ENCODE assay signal across 12 cellular contexts in genomic region chr4:174216935-174217272, GRCh38.
DNase-seq lines count a peak whose midpoint lies in the region; ATAC-seq, FAIRE-seq and TF ChIP-seq lines count a peak whose summit lies in the region.
"Had no signal": no experiment of that assay in that cellular context is flagged by ENCODE, and none has a peak within 500 bp of the region (broad histone marks: within the 10 kb centered on the region; RNA-seq: fewer than 3 reads in every experiment).

No MANE protein-coding gene starts in this region.

- H3K79me1 ChIP-seq in H1 (ENCODE audit: low read depth, low read length): no peaks in the 10 kb centered on the region

- H2BK15ac ChIP-seq in H1 (ENCODE audit: low read length): no peak overlapping the region

- H3K23ac ChIP-seq in H1 (ENCODE audit: insufficient read length): no peak overlapping the region

- H3K4ac ChIP-seq in H1 (replicated peaks; ENCODE audit: insufficient read length, low read depth, low read length): no peak overlapping the region

- H3K9me3 ChIP-seq in H1 (ENCODE audit: insufficient read depth in 2 of 2, low read depth in 1 of 2, low read length in 1 of 2): no peaks in the 10 kb centered on the region
- no peaks in the 10 kb centered on the region for H3K9me3 ChIP-seq in mesodermal cell (ENCODE audit: control insufficient read depth, low read length)
- no peaks in the 10 kb centered on the region for H3K9me3 ChIP-seq in suprapubic skin
- H3K9me3 ChIP-seq: A549 had no signal

- POLR2A ChIA-PET in H1 (lab: Charles Lee; ENCODE audit: partially characterized antibody): interaction anchor here (0.6 kb wide), 1 partner anchor 708 kb away, joined by 3 read pairs; no protein-coding TSS in a partner anchor

- H3K27me3 ChIP-seq in H1 (replicated peaks in 1 of 4; ENCODE audit: control insufficient read depth in 3 of 4, extremely low read depth in 1 of 4, insufficient read depth in 3 of 4, low read length in 3 of 4) (peaks cover 59 to 83% (median 70%) of the 10 kb centered on the region in 4 experiments), suprapubic skin (peaks cover 80% of the 10 kb centered on the region)

- no peak overlapping the region for H4K5ac ChIP-seq in H1 (ENCODE audit: insufficient read length, low read depth, low read length)

- H3K27ac ChIP-seq in H1 (ENCODE audit: low read depth, low read length): no peak overlapping the region
- H3K27ac ChIP-seq in mesodermal cell (ENCODE audit: low read depth, low read length, severe bottlenecking): no peak overlapping the region
- no peak overlapping the region for H3K27ac ChIP-seq in suprapubic skin

- H2BK5ac ChIP-seq in H1 (ENCODE audit: low read depth, low read length): no peak overlapping the region

- 15% methylated on average over 13 of the region's 13 CpGs; no CpG with 5 or more reads in 1 of the 2 experiments for WGBS in H1 (ENCODE audit: extremely low coverage in 1 of 2, insufficient coverage in 1 of 2, insufficient read length in 1 of 2, insufficient replicate concordance in 2 of 2, low coverage in 1 of 2, low lambda C conversion rate in 2 of 2, missing lambda C conversion rate in 1 of 2), 2 experiments
- WGBS in mesodermal cell (ENCODE audit: insufficient coverage in 2 of 2), 2 experiments: 7 to 8% methylated on average over 13 of the region's 13 CpGs
- 10% methylated on average over 3 of the region's 13 CpGs for WGBS in suprapubic skin

- H2BK120ac ChIP-seq in H1 (replicated peaks; ENCODE audit: low read depth, low read length): no peak overlapping the region

- H3K14ac ChIP-seq in H1 (ENCODE audit: insufficient read length): no peak overlapping the region

- H2BK20ac ChIP-seq in H1 (ENCODE audit: low read length): no peak overlapping the region

- CTCF ChIA-PET in H1 (lab: Charles Lee; ENCODE audit: partially characterized antibody): interaction anchor here (0.6 to 1.2 kb wide), 3 partner anchors 189 to 481 kb away, joined by 3 to 4 read pairs (median 3); no protein-coding TSS in a partner anchor

- H2BK12ac ChIP-seq in H1 (ENCODE audit: low read depth, low read length): no peak overlapping the region

- H3K4me2 ChIP-seq in H1 (ENCODE audit: insufficient read depth in 1 of 2, low read depth in 2 of 2, low read length in 2 of 2): peak overlapping the region; percentile 68 to 80

- no peak overlapping the region for H3K9ac ChIP-seq in H1 (replicated peaks in 1 of 4; ENCODE audit: extremely low read depth in 1 of 4, low read depth in 3 of 4, low read length in 3 of 4)

- H4K91ac ChIP-seq in H1 (replicated peaks; ENCODE audit: insufficient read length, low read length): no peak overlapping the region

- TF ChIP-seq POLR2A in H1 (IDR thresholded peaks at IDR 0.05; ENCODE audit: control extremely low read depth in 1 of 2, low read depth in 2 of 2, low read length in 2 of 2) (no peak), suprapubic skin (IDR thresholded peaks at IDR 0.05) (no peak)

- TF ChIP-seq EP300 in H1 (IDR thresholded peaks at IDR 0.05; ENCODE audit: borderline replicate concordance in 1 of 2, low read depth in 2 of 2, low read length in 2 of 2): no peak
- no peak for TF ChIP-seq EP300 in suprapubic skin (IDR thresholded peaks at IDR 0.05)

- H3K4me1 ChIP-seq in H1 (replicated peaks in 1 of 4; ENCODE audit: control insufficient read depth in 3 of 4, insufficient read depth in 4 of 4, low read length in 3 of 4): peaks cover 8 to 30% (median 23%) of the 10 kb centered on the region in 4 experiments
- peaks cover 17% of the 10 kb centered on the region for H3K4me1 ChIP-seq in mesodermal cell (ENCODE audit: control insufficient read depth, insufficient read depth, low read length, poor library complexity, severe bottlenecking)
- peaks cover 38% of the 10 kb centered on the region for H3K4me1 ChIP-seq in suprapubic skin

- DNase-seq in Right ventricle myocardium superior (peak; percentile 32), left cardiac atrium (no peak), H1 (ENCODE audit: low read depth in 1 of 2, low spot score in 2 of 2) (no peak), suprapubic skin (ENCODE audit: low spot score in 2 of 2) (no peak), Ammon's horn (ENCODE audit: low spot score) (no peak), NCI-H2107 treated with DMSO at 0.1 percent for 48 hours (lab: John Stamatoyannopoulos, UW; ENCODE audit: unreplicated experiment) (no peak)
- DNase-seq: effector memory CD4-positive, alpha-beta T cell; NCI-H226 had no signal

- H3K56ac ChIP-seq in H1 (replicated peaks; ENCODE audit: insufficient read length, low read depth, low read length): no peak overlapping the region

- no peak overlapping the region for H4K8ac ChIP-seq in H1 (ENCODE audit: extremely low read depth, insufficient read depth, low read length)

- H3K4me3 ChIP-seq in H1 (ENCODE audit: extremely low read depth in 1 of 4, insufficient read depth in 2 of 4, low read depth in 3 of 4, low read length in 4 of 4) (peak overlapping the region in 1 of 4 experiments; percentile 55; a peak in 2 of 8 replicates), mesodermal cell (ENCODE audit: extremely low read depth, insufficient read depth, low read length, poor library complexity, severe bottlenecking) (peak overlapping the region; percentile 33), suprapubic skin (peak overlapping the region; percentile 17)
- H3K4me3 ChIP-seq: GM12878 had no signal

- H3K18ac ChIP-seq in H1 (ENCODE audit: extremely low read depth, low read length): no peak overlapping the region

- ATAC-seq in Right ventricle myocardium superior (ENCODE audit: poor library complexity) (no peak), left cardiac atrium (no peak), GM18870 (IDR thresholded peaks at IDR 0.05; ENCODE audit: unreplicated experiment) (no peak)
- ATAC-seq: GM12878 had no signal

- peaks cover 5% of the 10 kb centered on the region; the same call in 1 of the 2 replicates for H3K23me2 ChIP-seq in H1 (ENCODE audit: low read depth, low read length)

- no peak for TF ChIP-seq RAD21 in H1 (IDR thresholded peaks at IDR 0.05 in 1 of 2, conservative IDR thresholded peaks at IDR 0.05 in 1 of 2; ENCODE audit: low read depth in 2 of 2, low read length in 2 of 2)

- TF ChIP-seq CTCF in H1 (IDR thresholded peaks at IDR 0.05; ENCODE audit: control extremely low read depth in 1 of 3, insufficient read depth in 1 of 3, low read depth in 1 of 3, low read length in 3 of 3) (no peak), suprapubic skin (IDR thresholded peaks at IDR 0.05) (no peak)

- no peaks in the 10 kb centered on the region for H3K79me2 ChIP-seq in H1 (ENCODE audit: control insufficient read depth in 1 of 2, insufficient read depth in 2 of 2, low read length in 2 of 2)

- peaks cover 2 to 6% of the 10 kb centered on the region in 2 experiments for H4K20me1 ChIP-seq in H1 (replicated peaks in 1 of 2; ENCODE audit: control insufficient read depth in 1 of 2, insufficient read depth in 2 of 2, low read length in 2 of 2)

- H2AFZ ChIP-seq in H1 (ENCODE audit: low read length): no peak overlapping the region

- H3K36me3 ChIP-seq in H1 (ENCODE audit: control insufficient read depth in 2 of 4, insufficient read depth in 4 of 4, low read length in 3 of 4) (no peaks in the 10 kb centered on the region), mesodermal cell (ENCODE audit: control insufficient read depth, insufficient read depth, low read length) (no peaks in the 10 kb centered on the region), suprapubic skin (no peaks in the 10 kb centered on the region)

- FAIRE-seq in H1 (lab: Jason Lieb, UNC): no peak
- FAIRE-seq: A549, GM12878 had no signal

- no peak overlapping the region for H2AK5ac ChIP-seq in H1 (ENCODE audit: low read depth, low read length)

- intact Hi-C loops in Right ventricle myocardium superior (cut with DNase I): no loop called here
- intact Hi-C loops in left cardiac atrium (cut with DNase I): loop anchor here in 1 of 2 donors (5.0 kb wide), 1 partner anchor 100 kb away; no protein-coding TSS in a partner anchor

TF ChIP-seq in H1, 55 proteins besides CTCF, POLR2A, EP300 and RAD21:
- TF ChIP-seq RNF2 (IDR thresholded peaks at IDR 0.05; ENCODE audit: borderline replicate concordance, low read depth, low read length, missing control alignments, poor library complexity, severe bottlenecking) (peak; percentile 70), TBP (IDR thresholded peaks at IDR 0.05; ENCODE audit: low read depth, low read length) (no peak), ASH2L (IDR thresholded peaks at IDR 0.05; ENCODE audit: low read length) (peak; percentile 7)
